8 cellular contexts compared by ENCODE assay signal in the genomic region with DNA sequence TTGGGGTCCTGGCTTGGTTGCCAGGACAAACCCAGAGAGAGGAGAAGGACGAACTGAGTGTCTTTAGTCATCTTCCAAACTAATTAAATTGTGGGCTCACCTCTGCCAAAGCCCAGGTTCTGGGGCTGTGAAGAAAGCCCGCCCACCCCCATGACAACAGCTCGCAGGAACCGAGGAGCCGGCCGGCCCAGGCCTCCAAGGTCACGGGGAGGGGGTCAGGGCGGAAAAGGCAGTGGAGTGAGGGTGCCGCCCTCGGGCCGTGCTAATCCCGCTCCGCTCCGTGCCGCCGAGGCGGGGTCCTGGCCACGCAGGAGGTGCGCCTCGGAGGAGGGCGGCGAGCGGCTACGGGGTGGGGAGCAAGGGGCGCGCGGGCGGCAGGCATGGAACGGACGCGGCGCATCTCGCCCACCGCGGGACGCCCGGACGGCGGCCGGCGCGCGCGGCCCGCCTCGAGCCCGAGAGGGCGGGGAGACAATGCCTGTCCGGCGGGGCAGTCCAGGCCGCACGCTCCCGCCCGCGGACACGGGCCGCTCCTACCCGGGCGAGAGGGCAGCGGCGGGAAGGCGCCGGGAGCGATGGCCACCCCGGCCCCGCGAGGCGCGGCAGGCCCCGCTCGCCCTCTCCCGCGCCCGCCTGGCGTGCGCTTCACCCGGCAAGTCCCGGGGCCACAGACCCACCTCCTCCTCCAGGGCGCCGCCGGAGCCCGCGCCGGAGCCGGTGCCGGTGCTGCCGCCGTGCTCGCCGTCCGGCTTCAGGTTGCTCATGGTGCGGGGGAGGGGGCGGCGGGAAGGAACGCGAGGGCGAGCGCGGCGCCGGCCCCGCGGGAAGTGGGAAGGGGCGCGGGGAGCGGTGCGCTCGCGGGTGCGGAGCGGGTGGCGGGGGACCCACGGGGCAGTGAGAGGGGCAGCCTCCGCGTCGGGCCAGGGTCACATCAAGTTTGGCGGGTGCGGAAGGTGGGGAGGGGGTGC. TPM values are rescaled to one million over a fixed set of nuclear protein-coding genes. Genes with fewer than 3 reads are reported as not detected.
DNase-seq lines count a peak whose midpoint lies in the region; ATAC-seq and TF ChIP-seq lines count a peak whose summit lies in the region.

No MANE protein-coding gene starts in this region.

- 1% methylated on average over 38 to 118 of the region's 118 CpGs for WGBS in heart right ventricle, 2 donors

- H3K27me3 Mint-ChIP-seq in T-helper 2 cell treated with Interferon-gamma antibody and Interleukin-4, amounts not matched to agents 5 μg/mL and 100 μg/mL, for 36 hours (ENCODE audit: low read depth), result peaks cover 72% of the 10 kb centered on the region

- TF ChIP-seq POLR2A in gastrocnemius medialis (IDR thresholded peaks at IDR 0.05), result no peak

- H3K36me3 Mint-ChIP-seq in T-helper 2 cell treated with Interferon-gamma antibody and Interleukin-4, amounts not matched to agents 5 μg/mL and 100 μg/mL, for 36 hours (ENCODE audit: low read depth), result no peaks in the 10 kb centered on the region

- H3K4me1 ChIP-seq in heart right ventricle (peaks cover 0 to 52% (median 18%) of the 10 kb centered on the region in 9 donors), gastrocnemius medialis (peaks cover 0 to 3% of the 10 kb centered on the region in 2 donors)

- intact Hi-C loops in heart right ventricle (cut with DNase I), result loop anchor here in 1 of 10 donors (2.0 kb wide), 1 partner anchor 72 kb away; no protein-coding TSS in a partner anchor
- intact Hi-C loops in gastrocnemius medialis (cut with DNase I; ENCODE audit: low total_unique reads), result no loop called here

- H3K27me3 ChIP-seq in heart right ventricle (peaks cover 0 to 47% (median 0%) of the 10 kb centered on the region in 7 donors), gastrocnemius medialis (peaks cover 8 to 13% (median 9%) of the 10 kb centered on the region in 3 donors)

- H3K27ac Mint-ChIP-seq in T-helper 2 cell treated with Interferon-gamma antibody and Interleukin-4, amounts not matched to agents 5 μg/mL and 100 μg/mL, for 36 hours, result no peak overlapping the region

- peak overlapping the region; percentile 44 to 92 (median 67) for H3K4me3 ChIP-seq in heart right ventricle
- H3K4me3 ChIP-seq in gastrocnemius medialis, result peak overlapping the region; percentile 47 to 66 (median 60)

- H3K27ac ChIP-seq in heart right ventricle, result peak overlapping the region; percentile 81 to 96 (median 94)
- H3K27ac ChIP-seq in gastrocnemius medialis, result peak overlapping the region; percentile 34 to 64 (median 51)

- H3K9me3 Mint-ChIP-seq in T-helper 2 cell treated with Interferon-gamma antibody and Interleukin-4, amounts not matched to agents 5 μg/mL and 100 μg/mL, for 36 hours, result no peaks in the 10 kb centered on the region

- peak overlapping the region; percentile 6 for H3K4me3 Mint-ChIP-seq in T-helper 2 cell treated with Interferon-gamma antibody and Interleukin-4, amounts not matched to agents 5 μg/mL and 100 μg/mL, for 36 hours

- ATAC-seq in heart right ventricle (peak; percentile 40 to 66 (median 56)), gastrocnemius medialis (peak; percentile 36 to 42), HG03025 (IDR thresholded peaks at IDR 0.05; ENCODE audit: low FRiP score, unreplicated experiment) (no peak)

- no peak for DNase-seq in T-helper 2 cell treated with Interferon-gamma antibody and Interleukin-4, amounts not matched to agents 5 μg/mL and 100 μg/mL, for 36 hours (ENCODE audit: low spot score)
- DNase-seq in T-helper 2 cell, result no peak
- peak; percentile 15 for DNase-seq in activated CD4-positive, alpha-beta T cell treated with anti-CD3 and anti-CD28 coated beads, Interleukin-2, amount 50 U/mL, for 48 hours
- DNase-seq in heart right ventricle, result peak; percentile 28 to 40
- DNase-seq in gastrocnemius medialis, result no peak
- DNase-seq in C1 segment of cervical spinal cord (lab: John Stamatoyannopoulos, UW), result no peak
- DNase-seq in NCI-H1694 treated with DMSO at 0.1 percent for 48 hours (lab: John Stamatoyannopoulos, UW), result no peak

- TF ChIP-seq CTCF in heart right ventricle (IDR thresholded peaks at IDR 0.05), result no peak
- TF ChIP-seq CTCF in gastrocnemius medialis (IDR thresholded peaks at IDR 0.05 in 4 of 5, conservative IDR thresholded peaks at IDR 0.05 in 1 of 5), result no peak

- in situ Hi-C loops in gastrocnemius medialis (cut with MboI; ENCODE audit: low sequenced_read_pairs in 4 of 4), result no loop called here

- no peaks in the 10 kb centered on the region for H3K36me3 ChIP-seq in heart right ventricle
- H3K36me3 ChIP-seq in gastrocnemius medialis, result no peaks in the 10 kb centered on the region

- H3K9me3 ChIP-seq in heart right ventricle, result no peaks in the 10 kb centered on the region
- no peaks in the 10 kb centered on the region for H3K9me3 ChIP-seq in gastrocnemius medialis

- H3K4me1 Mint-ChIP-seq in T-helper 2 cell treated with Interferon-gamma antibody and Interleukin-4, amounts not matched to agents 5 μg/mL and 100 μg/mL, for 36 hours (ENCODE audit: low read depth), result no peaks in the 10 kb centered on the region

RNA-seq across cellular contexts. Expression of a gene that starts 0.5 kb away (rescaled TPM):
- 100 to 1,000 TPM; 177 to 296 (median 213) TPM for total RNA-seq in heart right ventricle
- polyA plus RNA-seq in heart right ventricle, result 100 to 1,000 TPM; 200 to 310 TPM
- total RNA-seq in gastrocnemius medialis, result under 1 TPM; 0.11 to 0.61 (median 0.35) TPM

RNA-seq across cellular contexts. Expression of a gene that starts 50.6 kb away (rescaled TPM):
- total RNA-seq in heart right ventricle (1 to 10 TPM in 2 of 10 donors, under 1 TPM in 8; 0.22 to 2.9 (median 0.45) TPM), gastrocnemius medialis (under 1 TPM in 2 of 4 donors, not detected in 2; 0.17 to 0.26 TPM)
- 1 to 10 TPM in 1 of 2 donors, under 1 TPM in 1; 0.38 to 1.6 TPM for polyA plus RNA-seq in heart right ventricle

Comparison
In these comparisons a context has a peak if more than half of its experiments do, and no peak if none do; other contexts are left out.
1. DNase-seq: peak in activated CD4-positive, alpha-beta T cell treated with anti-CD3 and anti-CD28 coated beads, Interleukin-2, amount 50 U/mL, for 48 hours (2 of 2) and heart right ventricle (2 of 2); none in T-helper 2 cell treated with Interferon-gamma antibody and Interleukin-4, amounts not matched to agents 5 μg/mL and 100 μg/mL, for 36 hours (single experiment), T-helper 2 cell (0 of 5), gastrocnemius medialis (0 of 2), C1 segment of cervical spinal cord (0 of 14) and NCI-H1694 treated with DMSO at 0.1 percent for 48 hours (single experiment).
2. RNA of a gene that starts 0.5 kb away (total RNA-seq): 177 to 296 TPM in heart right ventricle; 0.11 to 0.61 TPM in gastrocnemius medialis; every median in the first group is over 100 times any median in the second.